ENCODE assay signal across 12 cellular contexts in the genomic region with DNA sequence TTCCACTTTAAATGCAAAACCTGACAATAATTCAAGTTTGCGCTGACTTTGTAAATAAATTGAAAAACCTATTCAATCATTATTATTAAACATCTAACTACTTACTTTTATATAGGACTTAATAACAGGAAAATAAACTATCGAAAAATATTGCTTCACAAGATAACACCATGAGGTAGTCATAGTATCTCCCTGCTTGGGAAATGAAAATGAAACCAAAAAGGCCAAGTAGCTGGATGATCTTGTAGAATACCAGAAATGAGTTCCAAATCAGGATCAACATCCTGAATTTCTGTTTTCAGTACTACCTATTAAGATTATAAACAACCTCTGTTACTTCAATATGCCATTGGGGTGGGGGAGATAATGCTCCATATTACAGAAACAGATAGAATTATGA. TPM values are rescaled to one million over a fixed set of nuclear protein-coding genes. Genes with fewer than 3 reads are reported as not detected.
DNase-seq lines count a peak whose midpoint lies in the region; ATAC-seq, FAIRE-seq and TF ChIP-seq lines count a peak whose summit lies in the region.
"Had no signal": no experiment of that assay in that cellular context is flagged by ENCODE, and none has a peak within 500 bp of the region (broad histone marks: within the 10 kb centered on the region; RNA-seq: fewer than 3 reads in every experiment).

No MANE protein-coding gene starts in this region.

- WGBS in small intestine, 3 donors = 54 to 61% (median 57%) methylated on average over 2 of the region's 2 CpGs

- DNase-seq in MCF 10A (ENCODE audit: unreplicated experiment) = peak; percentile 29
- DNase-seq in breast epithelium (ENCODE audit: low spot score in 2 of 2) = no peak
- DNase-seq in RPMI7951 (ENCODE audit: low read depth) = peak; percentile 46
- peak; percentile 47 for DNase-seq in fibroblast of pulmonary artery (ENCODE audit: low read depth)
- peak; percentile 59 for DNase-seq in small intestine
- DNase-seq in A172 (ENCODE audit: low spot score) = no peak
- DNase-seq: activated CD8-positive, alpha-beta memory T cell treated with anti-CD3 and anti-CD28 coated beads, Interleukin-2, amount 50 U/mL, for 4 hours; anterior cingulate cortex; stimulated activated CD4-positive, alpha-beta T cell treated with anti-CD3 and anti-CD28 coated beads, Interleukin-2, amount 100 ng/mL, for 48 hours had no signal

- no peak for TF ChIP-seq POLR2A in breast epithelium (IDR thresholded peaks at IDR 0.05)

- H3K27me3 Mint-ChIP-seq in MCF 10A (ENCODE audit: insufficient read depth, unreplicated experiment) = no peaks in the 10 kb centered on the region
- H3K27me3 Mint-ChIP-seq: B cell had no signal

- POLR2A ChIA-PET in MCF 10A (lab: Yijun Ruan, JAX) = interaction anchor here (1.0 to 1.1 kb wide), 3 partner anchors 60 to 627 kb away, joined by 3 read pairs; no protein-coding TSS in a partner anchor

- no peaks in the 10 kb centered on the region for H3K9me3 Mint-ChIP-seq in MCF 10A (ENCODE audit: unreplicated experiment)

- no TSS peak for BruUV-seq in MCF 10A (replicated peaks; lab: Mats Ljungman, UMichigan)

- intact Hi-C loops in MCF 10A (cut with micrococcal nuclease) = no loop called here
- intact Hi-C loops in breast epithelium (cut with DNase I; ENCODE audit: low total_unique reads) = no loop called here

- H3K36me3 ChIP-seq in breast epithelium (no peaks in the 10 kb centered on the region), small intestine (ENCODE audit: control insufficient read depth in 2 of 2, insufficient read depth in 2 of 2, low read length in 2 of 2) (peaks cover 3 to 5% of the 10 kb centered on the region in 2 donors)

- peak overlapping the region; percentile 46 for H3K27ac Mint-ChIP-seq in MCF 10A (ENCODE audit: low read depth, unreplicated experiment)
- H3K27ac Mint-ChIP-seq: B cell had no signal

- H3K27ac ChIP-seq in breast epithelium (peak overlapping the region in 1 of 2 donors; percentile 1), small intestine (ENCODE audit: low read depth in 1 of 2, low read length in 1 of 2) (no peak overlapping the region)

- peak overlapping the region in 1 of 3 donors; percentile 6 for H3K4me3 ChIP-seq in breast epithelium
- H3K4me3 ChIP-seq in fibroblast of pulmonary artery (replicated peaks; ENCODE audit: low read depth, low read length) = no peak overlapping the region
- H3K4me3 ChIP-seq in small intestine (ENCODE audit: low read depth in 1 of 2, low read length in 2 of 2) = no peak overlapping the region

- no peak for TF ChIP-seq CTCF in MCF 10A (IDR thresholded peaks at IDR 0.05; ENCODE audit: unreplicated experiment)
- no peak for TF ChIP-seq CTCF in breast epithelium (IDR thresholded peaks at IDR 0.05)
- TF ChIP-seq CTCF in fibroblast of pulmonary artery (IDR thresholded peaks at IDR 0.05; ENCODE audit: low read length, missing control alignments) = no peak

- peak overlapping the region; percentile 50 for H3K4me3 Mint-ChIP-seq in MCF 10A (ENCODE audit: unreplicated experiment)
- H3K4me3 Mint-ChIP-seq: B cell had no signal

- no peak for ATAC-seq in GM18498 (IDR thresholded peaks at IDR 0.05; ENCODE audit: unreplicated experiment)
- ATAC-seq in HG03521 (IDR thresholded peaks at IDR 0.05; ENCODE audit: unreplicated experiment) = no peak

- H3K4me1 ChIP-seq in breast epithelium (no peaks in the 10 kb centered on the region), small intestine (ENCODE audit: control insufficient read depth in 2 of 2, insufficient read depth in 1 of 2, low read depth in 1 of 2, low read length in 1 of 2) (no peaks in the 10 kb centered on the region)

- H3K36me3 Mint-ChIP-seq in MCF 10A (ENCODE audit: insufficient read depth, unreplicated experiment) = peaks cover 19% of the 10 kb centered on the region

- CTCF ChIA-PET in MCF 10A (lab: Yijun Ruan, JAX) = interaction anchor here (1.2 kb wide), 1 partner anchor 229 kb away, joined by 3 read pairs; no protein-coding TSS in a partner anchor

- H3K9me3 ChIP-seq in breast epithelium (no peaks in the 10 kb centered on the region), small intestine (ENCODE audit: control insufficient read depth, low read depth) (no peaks in the 10 kb centered on the region)

- peaks cover 5% of the 10 kb centered on the region for H3K4me1 Mint-ChIP-seq in MCF 10A (ENCODE audit: insufficient read depth, unreplicated experiment)

- FAIRE-seq in small intestine (lab: Jason Lieb, UNC) = peak; percentile 75

- H3K27me3 ChIP-seq in breast epithelium (no peaks in the 10 kb centered on the region), small intestine (ENCODE audit: control insufficient read depth in 2 of 2, insufficient read depth in 2 of 2, low read length in 2 of 2) (no peaks in the 10 kb centered on the region)

RNA-seq across cellular contexts. Expression of gene CHIC2, which starts 58.9 kb away (rescaled TPM):
- total RNA-seq in MCF 10A (2022) (59.4 and 59.6 TPM in 2 replicates), breast epithelium (10 to 100 TPM; 33.9 to 71.4 (median 47.5) TPM)
- total RNA-seq in RPMI7951 (2014; rRNA removed; shearing (Covaris generic)) = 22.1 and 28.3 TPM in 2 replicates
- 10 to 100 TPM; 12.5 to 20.7 (median 18.9) TPM for polyA plus RNA-seq in small intestine
- total RNA-seq in A172 (2014; rRNA removed; shearing (Covaris generic)) = 37.9 and 53.5 TPM in 2 replicates

Comparison
In these comparisons a context has a peak if more than half of its experiments do, and no peak if none do; other contexts are left out.
1. DNase-seq: peak in MCF 10A (single experiment), RPMI7951 (single experiment), fibroblast of pulmonary artery (single experiment) and small intestine (single experiment); none in breast epithelium (0 of 2) and A172 (single experiment).